1 cellular context compared by ENCODE assay signal in the genomic region with DNA sequence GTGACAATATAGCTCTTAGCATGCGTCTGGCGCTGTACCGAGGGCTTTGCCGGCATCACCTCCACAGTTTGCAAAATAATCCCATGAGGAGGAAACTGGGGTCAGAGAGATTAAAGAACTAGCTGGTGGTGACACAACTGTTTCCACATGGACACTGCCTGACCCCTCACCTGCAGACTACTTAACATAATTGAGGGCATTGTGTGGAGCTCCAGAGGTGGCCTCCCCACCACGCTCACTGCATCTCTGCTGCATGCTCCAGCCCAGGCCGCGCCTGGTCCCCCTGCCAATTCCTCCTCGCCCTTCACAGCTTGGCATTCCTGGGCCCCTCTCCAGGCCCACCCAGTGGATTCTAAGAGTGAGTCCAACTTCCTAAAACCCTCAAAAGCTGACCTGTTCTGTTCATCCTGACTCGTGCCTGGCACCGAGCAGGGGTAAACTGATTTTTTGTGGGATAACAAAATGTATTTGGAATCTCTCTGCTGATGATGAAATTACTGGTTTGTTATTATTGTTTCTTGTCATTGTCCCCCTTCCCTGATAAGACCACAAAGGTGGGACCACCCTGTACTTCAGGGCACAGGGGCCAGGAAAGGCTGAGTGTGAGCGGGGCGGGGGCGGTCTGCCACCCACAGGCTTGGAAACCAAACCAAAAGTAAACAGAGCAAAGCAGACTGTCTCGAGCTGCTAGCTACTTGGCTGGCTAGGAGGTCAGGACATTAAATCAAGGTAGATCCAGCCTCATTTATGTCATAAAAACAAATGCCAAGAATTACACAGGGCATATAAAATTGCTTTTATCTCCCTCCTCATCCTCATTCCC.
TF ChIP-seq lines count a peak whose summit lies in the region.

No MANE protein-coding gene starts in this region.

TF ChIP-seq in HepG2, 621 proteins besides CTCF, POLR2A, EP300 and RAD21 (continued from another document):
- TF ChIP-seq, protein P1, sequence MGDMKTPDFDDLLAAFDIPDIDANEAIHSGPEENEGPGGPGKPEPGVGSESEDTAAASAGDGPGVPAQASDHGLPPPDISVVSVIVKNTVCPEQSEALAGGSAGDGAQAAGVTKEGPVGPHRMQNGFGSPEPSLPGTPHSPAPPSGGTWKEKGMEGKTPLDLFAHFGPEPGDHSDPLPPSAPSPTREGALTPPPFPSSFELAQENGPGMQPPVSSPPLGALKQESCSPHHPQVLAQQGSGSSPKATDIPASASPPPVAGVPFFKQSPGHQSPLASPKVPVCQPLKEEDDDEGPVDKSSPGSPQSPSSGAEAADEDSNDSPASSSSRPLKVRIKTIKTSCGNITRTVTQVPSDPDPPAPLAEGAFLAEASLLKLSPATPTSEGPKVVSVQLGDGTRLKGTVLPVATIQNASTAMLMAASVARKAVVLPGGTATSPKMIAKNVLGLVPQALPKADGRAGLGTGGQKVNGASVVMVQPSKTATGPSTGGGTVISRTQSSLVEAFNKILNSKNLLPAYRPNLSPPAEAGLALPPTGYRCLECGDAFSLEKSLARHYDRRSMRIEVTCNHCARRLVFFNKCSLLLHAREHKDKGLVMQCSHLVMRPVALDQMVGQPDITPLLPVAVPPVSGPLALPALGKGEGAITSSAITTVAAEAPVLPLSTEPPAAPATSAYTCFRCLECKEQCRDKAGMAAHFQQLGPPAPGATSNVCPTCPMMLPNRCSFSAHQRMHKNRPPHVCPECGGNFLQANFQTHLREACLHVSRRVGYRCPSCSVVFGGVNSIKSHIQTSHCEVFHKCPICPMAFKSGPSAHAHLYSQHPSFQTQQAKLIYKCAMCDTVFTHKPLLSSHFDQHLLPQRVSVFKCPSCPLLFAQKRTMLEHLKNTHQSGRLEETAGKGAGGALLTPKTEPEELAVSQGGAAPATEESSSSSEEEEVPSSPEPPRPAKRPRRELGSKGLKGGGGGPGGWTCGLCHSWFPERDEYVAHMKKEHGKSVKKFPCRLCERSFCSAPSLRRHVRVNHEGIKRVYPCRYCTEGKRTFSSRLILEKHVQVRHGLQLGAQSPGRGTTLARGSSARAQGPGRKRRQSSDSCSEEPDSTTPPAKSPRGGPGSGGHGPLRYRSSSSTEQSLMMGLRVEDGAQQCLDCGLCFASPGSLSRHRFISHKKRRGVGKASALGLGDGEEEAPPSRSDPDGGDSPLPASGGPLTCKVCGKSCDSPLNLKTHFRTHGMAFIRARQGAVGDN (CRISPR knock-in tag; IDR thresholded peaks at IDR 0.05): peak; percentile 46
- TF ChIP-seq ZNF546 (CRISPR knock-in tag; conservative IDR thresholded peaks at IDR 0.05): no peak
- peak; percentile 55; the same call in 1 of the 2 replicates for TF ChIP-seq ZBTB38 (CRISPR knock-in tag; IDR thresholded peaks at IDR 0.05)
- 0 out of 2 replicates have a peak, but pooled peaks have one; percentile 11 for TF ChIP-seq TCF7 (IDR thresholded peaks at IDR 0.05; ENCODE audit: low read depth)
- TF ChIP-seq, protein P2, sequence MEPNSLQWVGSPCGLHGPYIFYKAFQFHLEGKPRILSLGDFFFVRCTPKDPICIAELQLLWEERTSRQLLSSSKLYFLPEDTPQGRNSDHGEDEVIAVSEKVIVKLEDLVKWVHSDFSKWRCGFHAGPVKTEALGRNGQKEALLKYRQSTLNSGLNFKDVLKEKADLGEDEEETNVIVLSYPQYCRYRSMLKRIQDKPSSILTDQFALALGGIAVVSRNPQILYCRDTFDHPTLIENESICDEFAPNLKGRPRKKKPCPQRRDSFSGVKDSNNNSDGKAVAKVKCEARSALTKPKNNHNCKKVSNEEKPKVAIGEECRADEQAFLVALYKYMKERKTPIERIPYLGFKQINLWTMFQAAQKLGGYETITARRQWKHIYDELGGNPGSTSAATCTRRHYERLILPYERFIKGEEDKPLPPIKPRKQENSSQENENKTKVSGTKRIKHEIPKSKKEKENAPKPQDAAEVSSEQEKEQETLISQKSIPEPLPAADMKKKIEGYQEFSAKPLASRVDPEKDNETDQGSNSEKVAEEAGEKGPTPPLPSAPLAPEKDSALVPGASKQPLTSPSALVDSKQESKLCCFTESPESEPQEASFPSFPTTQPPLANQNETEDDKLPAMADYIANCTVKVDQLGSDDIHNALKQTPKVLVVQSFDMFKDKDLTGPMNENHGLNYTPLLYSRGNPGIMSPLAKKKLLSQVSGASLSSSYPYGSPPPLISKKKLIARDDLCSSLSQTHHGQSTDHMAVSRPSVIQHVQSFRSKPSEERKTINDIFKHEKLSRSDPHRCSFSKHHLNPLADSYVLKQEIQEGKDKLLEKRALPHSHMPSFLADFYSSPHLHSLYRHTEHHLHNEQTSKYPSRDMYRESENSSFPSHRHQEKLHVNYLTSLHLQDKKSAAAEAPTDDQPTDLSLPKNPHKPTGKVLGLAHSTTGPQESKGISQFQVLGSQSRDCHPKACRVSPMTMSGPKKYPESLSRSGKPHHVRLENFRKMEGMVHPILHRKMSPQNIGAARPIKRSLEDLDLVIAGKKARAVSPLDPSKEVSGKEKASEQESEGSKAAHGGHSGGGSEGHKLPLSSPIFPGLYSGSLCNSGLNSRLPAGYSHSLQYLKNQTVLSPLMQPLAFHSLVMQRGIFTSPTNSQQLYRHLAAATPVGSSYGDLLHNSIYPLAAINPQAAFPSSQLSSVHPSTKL (CRISPR knock-in tag; IDR thresholded peaks at IDR 0.05): peak; percentile 36; the same call in 1 of the 2 replicates
- no peak for TF ChIP-seq SMARCC2 (IDR thresholded peaks at IDR 0.05)
- TF ChIP-seq ZC3H13 (CRISPR knock-in tag; IDR thresholded peaks at IDR 0.05): no peak
- TF ChIP-seq, protein P3, sequence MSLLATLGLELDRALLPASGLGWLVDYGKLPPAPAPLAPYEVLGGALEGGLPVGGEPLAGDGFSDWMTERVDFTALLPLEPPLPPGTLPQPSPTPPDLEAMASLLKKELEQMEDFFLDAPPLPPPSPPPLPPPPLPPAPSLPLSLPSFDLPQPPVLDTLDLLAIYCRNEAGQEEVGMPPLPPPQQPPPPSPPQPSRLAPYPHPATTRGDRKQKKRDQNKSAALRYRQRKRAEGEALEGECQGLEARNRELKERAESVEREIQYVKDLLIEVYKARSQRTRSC (CRISPR knock-in tag; IDR thresholded peaks at IDR 0.05; ENCODE audit: low read depth): no peak
- 0 out of 2 replicates have a peak, but pooled peaks have one; percentile 37 for TF ChIP-seq PITX1 (CRISPR knock-in tag; IDR thresholded peaks at IDR 0.05)
- TF ChIP-seq SOX5 (CRISPR knock-in tag; IDR thresholded peaks at IDR 0.05; ENCODE audit: borderline replicate concordance): peak; percentile 68; the same call in 1 of the 2 replicates
- TF ChIP-seq ZNF230 (CRISPR knock-in tag; IDR thresholded peaks at IDR 0.05): no peak
- TF ChIP-seq, protein P4, sequence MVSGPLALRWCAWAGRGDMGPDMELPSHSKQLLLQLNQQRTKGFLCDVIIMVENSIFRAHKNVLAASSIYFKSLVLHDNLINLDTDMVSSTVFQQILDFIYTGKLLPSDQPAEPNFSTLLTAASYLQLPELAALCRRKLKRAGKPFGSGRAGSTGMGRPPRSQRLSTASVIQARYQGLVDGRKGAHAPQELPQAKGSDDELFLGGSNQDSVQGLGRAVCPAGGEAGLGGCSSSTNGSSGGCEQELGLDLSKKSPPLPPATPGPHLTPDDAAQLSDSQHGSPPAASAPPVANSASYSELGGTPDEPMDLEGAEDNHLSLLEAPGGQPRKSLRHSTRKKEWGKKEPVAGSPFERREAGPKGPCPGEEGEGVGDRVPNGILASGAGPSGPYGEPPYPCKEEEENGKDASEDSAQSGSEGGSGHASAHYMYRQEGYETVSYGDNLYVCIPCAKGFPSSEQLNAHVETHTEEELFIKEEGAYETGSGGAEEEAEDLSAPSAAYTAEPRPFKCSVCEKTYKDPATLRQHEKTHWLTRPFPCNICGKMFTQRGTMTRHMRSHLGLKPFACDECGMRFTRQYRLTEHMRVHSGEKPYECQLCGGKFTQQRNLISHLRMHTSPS (CRISPR knock-in tag; IDR thresholded peaks at IDR 0.05; ENCODE audit: low read depth): peak; percentile 36; the same call in 1 of the 2 replicates
- TF ChIP-seq, protein P5, sequence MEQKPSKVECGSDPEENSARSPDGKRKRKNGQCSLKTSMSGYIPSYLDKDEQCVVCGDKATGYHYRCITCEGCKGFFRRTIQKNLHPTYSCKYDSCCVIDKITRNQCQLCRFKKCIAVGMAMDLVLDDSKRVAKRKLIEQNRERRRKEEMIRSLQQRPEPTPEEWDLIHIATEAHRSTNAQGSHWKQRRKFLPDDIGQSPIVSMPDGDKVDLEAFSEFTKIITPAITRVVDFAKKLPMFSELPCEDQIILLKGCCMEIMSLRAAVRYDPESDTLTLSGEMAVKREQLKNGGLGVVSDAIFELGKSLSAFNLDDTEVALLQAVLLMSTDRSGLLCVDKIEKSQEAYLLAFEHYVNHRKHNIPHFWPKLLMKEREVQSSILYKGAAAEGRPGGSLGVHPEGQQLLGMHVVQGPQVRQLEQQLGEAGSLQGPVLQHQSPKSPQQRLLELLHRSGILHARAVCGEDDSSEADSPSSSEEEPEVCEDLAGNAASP (CRISPR knock-in tag; IDR thresholded peaks at IDR 0.05; ENCODE audit: borderline replicate concordance): no peak
- no peak for TF ChIP-seq ZNF543 (CRISPR knock-in tag; IDR thresholded peaks at IDR 0.05)
- 0 out of 2 replicates have a peak, but pooled peaks have one; percentile 33 for TF ChIP-seq ZFP82 (CRISPR knock-in tag; IDR thresholded peaks at IDR 0.05; ENCODE audit: borderline replicate concordance)
- TF ChIP-seq FOXA1 (IDR thresholded peaks at IDR 0.05): no peak
- 0 out of 2 replicates have a peak, but pooled peaks have one; percentile 36 for TF ChIP-seq FOXA1 (CRISPR knock-in tag; IDR thresholded peaks at IDR 0.05)
- TF ChIP-seq, protein P6, sequence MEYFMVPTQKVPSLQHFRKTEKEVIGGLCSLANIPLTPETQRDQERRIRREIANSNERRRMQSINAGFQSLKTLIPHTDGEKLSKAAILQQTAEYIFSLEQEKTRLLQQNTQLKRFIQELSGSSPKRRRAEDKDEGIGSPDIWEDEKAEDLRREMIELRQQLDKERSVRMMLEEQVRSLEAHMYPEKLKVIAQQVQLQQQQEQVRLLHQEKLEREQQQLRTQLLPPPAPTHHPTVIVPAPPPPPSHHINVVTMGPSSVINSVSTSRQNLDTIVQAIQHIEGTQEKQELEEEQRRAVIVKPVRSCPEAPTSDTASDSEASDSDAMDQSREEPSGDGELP (IDR thresholded peaks at IDR 0.05; ENCODE audit: borderline replicate concordance, low read depth): 0 out of 2 replicates have a peak, but pooled peaks have one; percentile 14
- no peak for TF ChIP-seq SOX6 (IDR thresholded peaks at IDR 0.05)
- peak; percentile 69; the same call in 1 of the 2 replicates for TF ChIP-seq SOX6 (CRISPR knock-in tag; IDR thresholded peaks at IDR 0.05)
- no peak for TF ChIP-seq TP53 (CRISPR knock-in tag; conservative IDR thresholded peaks at IDR 0.05)
- 0 out of 2 replicates have a peak, but pooled peaks have one; percentile 5 for TF ChIP-seq ZFX (CRISPR knock-in tag; IDR thresholded peaks at IDR 0.05; ENCODE audit: low read depth)
- peak; percentile 56; the same call in 1 of the 2 replicates for TF ChIP-seq ZNF614 (CRISPR knock-in tag; IDR thresholded peaks at IDR 0.05; ENCODE audit: borderline replicate concordance)
- 0 out of 2 replicates have a peak, but pooled peaks have one; percentile 63 for TF ChIP-seq ZNF563 (CRISPR knock-in tag; IDR thresholded peaks at IDR 0.05)
- TF ChIP-seq TBX2 (CRISPR knock-in tag; IDR thresholded peaks at IDR 0.05; ENCODE audit: borderline replicate concordance): peak; percentile 30; the same call in 1 of the 2 replicates
- TF ChIP-seq, protein P7, sequence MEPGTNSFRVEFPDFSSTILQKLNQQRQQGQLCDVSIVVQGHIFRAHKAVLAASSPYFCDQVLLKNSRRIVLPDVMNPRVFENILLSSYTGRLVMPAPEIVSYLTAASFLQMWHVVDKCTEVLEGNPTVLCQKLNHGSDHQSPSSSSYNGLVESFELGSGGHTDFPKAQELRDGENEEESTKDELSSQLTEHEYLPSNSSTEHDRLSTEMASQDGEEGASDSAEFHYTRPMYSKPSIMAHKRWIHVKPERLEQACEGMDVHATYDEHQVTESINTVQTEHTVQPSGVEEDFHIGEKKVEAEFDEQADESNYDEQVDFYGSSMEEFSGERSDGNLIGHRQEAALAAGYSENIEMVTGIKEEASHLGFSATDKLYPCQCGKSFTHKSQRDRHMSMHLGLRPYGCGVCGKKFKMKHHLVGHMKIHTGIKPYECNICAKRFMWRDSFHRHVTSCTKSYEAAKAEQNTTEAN (CRISPR knock-in tag; conservative IDR thresholded peaks at IDR 0.05): no peak
- TF ChIP-seq SP2 (CRISPR knock-in tag; IDR thresholded peaks at IDR 0.05): no peak
- peak; percentile 63 for TF ChIP-seq NR2F6 (IDR thresholded peaks at IDR 0.05)
- TF ChIP-seq NR2F6 (CRISPR knock-in tag; IDR thresholded peaks at IDR 0.05): peak; percentile 68
- no peak for TF ChIP-seq MED1 (CRISPR knock-in tag; IDR thresholded peaks at IDR 0.05)
- peak; percentile 51 for TF ChIP-seq SALL1 (CRISPR knock-in tag; IDR thresholded peaks at IDR 0.05)
- TF ChIP-seq SOX13 (IDR thresholded peaks at IDR 0.05): no peak
- TF ChIP-seq SOX13 (CRISPR knock-in tag; conservative IDR thresholded peaks at IDR 0.05 in 1 of 2, IDR thresholded peaks at IDR 0.05 in 1 of 2): peak in 1 of 2 experiments; percentile 56; a peak in 1 of 4 replicates
- peak; percentile 39; the same call in 1 of the 2 replicates for TF ChIP-seq NR2F2 (IDR thresholded peaks at IDR 0.05; ENCODE audit: borderline replicate concordance, low read depth)
- peak; percentile 29; the same call in 1 of the 2 replicates for TF ChIP-seq SAP130 (CRISPR knock-in tag; IDR thresholded peaks at IDR 0.05; ENCODE audit: low read depth)
TF ChIP-seq in HepG2: peak in this region for 25.
